Comparison of ENCODE assay signal across 8 cellular contexts in the genomic region with DNA sequence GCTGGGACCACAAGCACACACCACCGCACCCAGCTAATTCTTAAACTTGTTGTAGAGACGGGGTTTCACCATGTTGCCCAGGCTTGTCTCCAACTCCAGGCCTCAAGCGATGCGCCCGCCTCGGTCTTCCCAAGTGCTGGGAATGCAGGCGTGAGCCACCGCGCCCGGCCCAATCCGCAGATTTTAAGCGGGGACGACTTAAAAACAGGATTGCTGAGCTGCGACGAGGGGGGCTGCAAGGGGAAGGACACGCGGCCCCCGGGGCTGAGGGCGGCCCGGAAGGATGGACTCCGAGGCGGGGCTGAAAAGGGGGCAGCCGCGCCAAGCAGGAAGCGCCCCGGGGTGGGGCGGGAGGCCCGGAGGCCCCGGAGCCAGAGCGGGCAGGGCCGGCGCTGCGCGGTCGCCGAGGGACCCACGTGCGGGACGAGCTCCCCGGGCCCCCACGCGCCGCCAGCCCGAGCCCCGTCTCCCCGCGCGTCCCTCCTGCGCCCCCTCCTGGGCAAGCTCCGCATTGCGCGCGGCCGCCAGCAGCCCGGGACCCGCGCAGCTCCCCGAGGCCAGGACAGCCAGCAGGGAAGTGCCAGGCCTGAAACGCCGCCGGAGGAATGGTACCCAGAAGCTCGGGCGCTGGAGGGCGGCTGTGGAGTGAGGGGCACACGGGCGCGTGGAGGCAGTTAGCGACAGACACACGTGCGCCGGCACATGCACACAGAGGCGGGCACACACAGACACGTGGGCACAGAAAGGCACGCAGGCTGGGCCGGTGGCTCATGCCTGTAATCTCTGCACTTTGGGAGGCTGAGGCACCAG. TPM values are rescaled to one million over a fixed set of nuclear protein-coding genes. Genes with fewer than 3 reads are reported as not detected.
A peak's percentile ranks its signal among the peaks of the same experiment; 100 is the strongest.
DNase-seq lines count a peak whose midpoint lies in the region; ATAC-seq and TF ChIP-seq lines count a peak whose summit lies in the region.

No MANE protein-coding gene starts in this region.

- peak; percentile 63 for ATAC-seq in foreskin keratinocyte
- no peak for ATAC-seq in GM18868 (IDR thresholded peaks at IDR 0.05; ENCODE audit: unreplicated experiment)

- H3K27ac ChIP-seq in GM23248, result no peak overlapping the region
- H3K27ac ChIP-seq in foreskin keratinocyte, result no peak overlapping the region
- H3K27ac ChIP-seq in substantia nigra (ENCODE audit: low read depth, low read length, poor library complexity, severe bottlenecking), result no peak overlapping the region

- peak overlapping the region; percentile 63 for H3K4me3 ChIP-seq in GM23248

- peak overlapping the region; percentile 81 for H2AFZ ChIP-seq in GM23248

- H3F3A ChIP-seq in GM23248 (ENCODE audit: insufficient read depth), result no peaks in the 10 kb centered on the region

- no peaks in the 10 kb centered on the region for H3K9me2 ChIP-seq in GM23248 (ENCODE audit: insufficient read depth)

- TF ChIP-seq CTCF in foreskin keratinocyte (conservative IDR thresholded peaks at IDR 0.05), result peak; percentile 93

- H3K27me3 ChIP-seq in GM23248 (replicated peaks; ENCODE audit: insufficient read depth) (peaks cover 21% of the 10 kb centered on the region), foreskin keratinocyte (peaks cover 4% of the 10 kb centered on the region)

- H3K79me2 ChIP-seq in GM23248 (ENCODE audit: insufficient read depth), result no peaks in the 10 kb centered on the region

- H4K20me1 ChIP-seq in GM23248 (ENCODE audit: insufficient read depth), result no peaks in the 10 kb centered on the region

- H3K9ac ChIP-seq in GM23248, result peak overlapping the region; percentile 40

- no peaks in the 10 kb centered on the region for H3K36me3 ChIP-seq in GM23248 (ENCODE audit: low read depth)

- H3K4me1 ChIP-seq in GM23248 (ENCODE audit: insufficient read depth) (peaks cover 4% of the 10 kb centered on the region; the same call in 1 of the 2 replicates), foreskin keratinocyte (no peaks in the 10 kb centered on the region)

- in situ Hi-C loops in GM23248 (cut with MboI), result no loop called here

- H3K4me2 ChIP-seq in GM23248 (ENCODE audit: unreplicated experiment), result peak overlapping the region; percentile 83

- DNase-seq in Ammon's horn (ENCODE audit: low spot score) (peak; percentile 71), GM23248 (peak; percentile 74), RPMI7951 (ENCODE audit: low read depth) (peak; percentile 35), foreskin keratinocyte (peak in 1 of 2 donors; percentile 25), occipital lobe (lab: John Stamatoyannopoulos, UW) (peak; percentile 70), substantia nigra (lab: John Stamatoyannopoulos, UW) (peak in 41 of 49 donors; percentile 10 to 88 (median 46))
- DNase-seq in activated effector memory CD4-positive, alpha-beta T cell treated with Interleukin-2 at 50 U/mL for 16 hours, result peak; percentile 72

- H3K9me3 ChIP-seq in GM23248 (ENCODE audit: low read depth), result no peaks in the 10 kb centered on the region

- 6% methylated on average over 40 to 51 of the region's 75 CpGs for WGBS in GM23248 (ENCODE audit: low coverage in 1 of 2, low lambda C conversion rate in 2 of 2, missing lambda C conversion rate in 2 of 2), 2 experiments

RNA-seq across cellular contexts. Expression of a gene that starts 5.5 kb away (rescaled TPM):
- total RNA-seq in GM23248 (2014; rRNA removed; shearing (Covaris generic)), result 0.63 and 1.4 TPM in 2 replicates
- 2.8 and 3.4 TPM in 2 replicates for polyA plus RNA-seq in GM23248 (2016; fragmentation: Nextera tagmentation; extraction: Ambion mirVana)
- 2.3 and 5.2 TPM in 2 replicates for total RNA-seq in RPMI7951 (2014; rRNA removed; shearing (Covaris generic))
- 26.0 and 28.3 TPM in 2 replicates for total RNA-seq in foreskin keratinocyte
- polyA plus RNA-seq in foreskin keratinocyte, result 23.7 and 27.3 TPM in 2 replicates
- 58.3 TPM for total RNA-seq in occipital lobe

RNA-seq across cellular contexts. Expression of a gene that starts 25.6 kb away (rescaled TPM):
- total RNA-seq in GM23248 (2014; rRNA removed; shearing (Covaris generic)), result not detected in 2 replicates
- polyA plus RNA-seq in GM23248 (2016; fragmentation: Nextera tagmentation; extraction: Ambion mirVana) (not detected in 2 replicates), foreskin keratinocyte (not detected in 2 replicates)
- 1.3 TPM in 1 of 2 replicates, not detected in the other for total RNA-seq in RPMI7951 (2014; rRNA removed; shearing (Covaris generic))
- total RNA-seq in foreskin keratinocyte (not detected in 2 replicates), occipital lobe (0.62 TPM)

RNA-seq across cellular contexts. Expression of a gene that starts 41.1 kb away (rescaled TPM):
- total RNA-seq in GM23248 (2014; rRNA removed; shearing (Covaris generic)), result not detected in 2 replicates
- polyA plus RNA-seq in GM23248 (2016; fragmentation: Nextera tagmentation; extraction: Ambion mirVana), result not detected in 2 replicates
- 0.10 TPM in 1 of 2 replicates, not detected in the other for total RNA-seq in RPMI7951 (2014; rRNA removed; shearing (Covaris generic))
- total RNA-seq in foreskin keratinocyte, result 0.03 and 0.07 TPM in 2 replicates
- polyA plus RNA-seq in foreskin keratinocyte, result 0.01 TPM in 1 of 2 replicates, not detected in the other
- 0.47 TPM for total RNA-seq in occipital lobe
